21 cellular contexts compared by ENCODE assay signal in genomic region chr2:238122287-238123217, GRCh38. TPM values are rescaled to one million over a fixed set of nuclear protein-coding genes. Genes with fewer than 3 reads are reported as not detected.
"Had no signal": no experiment of that assay in that cellular context is flagged by ENCODE, and none has a peak within 500 bp of the region (broad histone marks: within the 10 kb centered on the region; RNA-seq: fewer than 3 reads in every experiment).

No MANE protein-coding gene starts in this region.

- ATAC-seq: gastroesophageal sphincter, heart left ventricle, left lobe of liver had no signal

- H3K9me3 ChIP-seq: esophagus squamous epithelium, gastroesophageal sphincter, heart left ventricle, tibial artery had no signal

- H3K4me3 ChIP-seq: coronary artery, esophagus squamous epithelium, gastroesophageal sphincter, heart left ventricle, tibial artery had no signal

- H3K27ac ChIP-seq: coronary artery, esophagus squamous epithelium, gastroesophageal sphincter, heart left ventricle, tibial artery had no signal

- DNase-seq: activated CD4-positive, alpha-beta memory T cell treated with anti-CD3 and anti-CD28 coated beads for 36 hours; activated CD4-positive, alpha-beta T cell treated with anti-CD3 and anti-CD28 coated beads for 48 hours; activated naive CD4-positive, alpha-beta T cell treated with Interleukin-2 at 50 U/mL for 16 hours; activated naive CD8-positive, alpha-beta T cell treated with anti-CD3 and anti-CD28 coated beads for 36 hours; activated T-cell treated with anti-CD3 and anti-CD28 coated beads, Interleukin-2, amount 50 U/mL, for 48 hours; esophagus squamous epithelium; midbrain; occipital lobe; retina; stimulated activated CD4-positive, alpha-beta T cell treated with anti-CD3 and anti-CD28 coated beads, Interleukin-12 subunit alpha, Interleukin-12 subunit beta, amount 100 ng/mL, for 4 hours; stimulated activated CD4-positive, alpha-beta T cell treated with anti-CD3 and anti-CD28 coated beads, Interleukin-4, amount 100 ng/mL, for 4 hours; stimulated activated naive CD8-positive, alpha-beta T cell treated with anti-CD3 and anti-CD28 coated beads, Interleukin-15, amount 100 ng/mL, for 72 hours; tibial artery had no signal

- H3K36me3 ChIP-seq: esophagus squamous epithelium, gastroesophageal sphincter, heart left ventricle, tibial artery had no signal

- FAIRE-seq: astrocyte, keratinocyte had no signal

RNA-seq across cellular contexts. Expression of gene KLHL30, which starts 15.9 kb away (rescaled TPM):
- total RNA-seq: activated CD4-positive, alpha-beta memory T cell treated with anti-CD3 and anti-CD28 coated beads for 36 hours; activated naive CD8-positive, alpha-beta T cell treated with anti-CD3 and anti-CD28 coated beads for 36 hours; T-helper 2 cell treated with Interferon-gamma antibody and Interleukin-4, amounts not matched to agents 100 ng/mL and 5 ng/mL, for 36 hours had no signal
- polyA plus RNA-seq: keratinocyte, neural cell had no signal

RNA-seq across cellular contexts. Expression of gene ESPNL, which starts 22.4 kb away (rescaled TPM):
- total RNA-seq: activated naive CD8-positive, alpha-beta T cell treated with anti-CD3 and anti-CD28 coated beads for 36 hours; astrocyte had no signal

RNA-seq across cellular contexts. Expression of gene ERFE, which starts 36.2 kb away (rescaled TPM):
- total RNA-seq: activated CD4-positive, alpha-beta memory T cell treated with anti-CD3 and anti-CD28 coated beads for 36 hours; left lobe of liver had no signal
- polyA plus RNA-seq: neural cell had no signal
